In the genomic region with DNA sequence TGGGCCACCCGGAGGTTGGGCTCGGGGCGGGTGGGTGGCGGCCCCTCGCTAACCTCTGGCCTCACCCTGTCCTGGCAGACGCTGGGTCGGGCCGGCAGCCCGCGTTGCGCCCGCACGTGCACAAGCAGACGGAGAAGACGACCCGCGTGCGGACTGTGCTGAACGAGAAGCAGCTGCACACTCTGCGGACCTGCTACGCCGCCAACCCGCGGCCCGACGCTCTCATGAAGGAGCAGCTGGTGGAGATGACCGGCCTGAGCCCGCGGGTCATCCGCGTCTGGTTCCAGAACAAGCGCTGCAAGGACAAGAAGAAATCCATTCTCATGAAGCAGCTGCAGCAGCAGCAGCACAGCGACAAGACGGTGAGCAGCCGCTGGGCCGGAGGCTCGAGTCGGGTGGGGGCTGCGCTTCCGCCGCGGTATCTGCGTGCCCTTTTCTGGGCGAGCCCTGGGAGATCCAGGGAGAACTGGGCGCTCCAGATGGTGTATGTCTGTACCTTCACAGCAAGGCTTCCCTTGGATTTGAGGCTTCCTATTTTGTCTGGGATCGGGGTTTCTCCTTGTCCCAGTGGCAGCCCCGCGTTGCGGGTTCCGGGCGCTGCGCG, we compare ENCODE assay signal across 9 cellular contexts.
DNase-seq lines count a peak whose midpoint lies in the region; ATAC-seq, FAIRE-seq and TF ChIP-seq lines count a peak whose summit lies in the region.
"Had no signal": no experiment of that assay in that cellular context is flagged by ENCODE, and none has a peak within 500 bp of the region (broad histone marks: within the 10 kb centered on the region; RNA-seq: fewer than 3 reads in every experiment).

No MANE protein-coding gene starts in this region.

- no peaks in the 10 kb centered on the region for H3K36me3 ChIP-seq in NT2/D1 (ENCODE audit: insufficient read depth, insufficient read length, low read length)
- H3K36me3 ChIP-seq: left lung had no signal

- H3K4me3 Mint-ChIP-seq in effector memory CD8-positive, alpha-beta T cell, result peak overlapping the region; percentile 90 to 94
- peak overlapping the region; percentile 80 to 84 (median 80) for H3K4me3 Mint-ChIP-seq in nephron

- peaks cover 8% of the 10 kb centered on the region; the same call in 1 of the 2 replicates for H3K9me3 ChIP-seq in NT2/D1 (ENCODE audit: insufficient read depth, low read length)
- H3K9me3 ChIP-seq: left lung had no signal

- H3K4me1 Mint-ChIP-seq in effector memory CD8-positive, alpha-beta T cell (ENCODE audit: low read depth in 2 of 2), result peaks cover 51 to 53% of the 10 kb centered on the region in 2 donors
- peaks cover 46% of the 10 kb centered on the region for H3K4me1 Mint-ChIP-seq in nephron

- TF ChIP-seq CTCF in nephron (IDR thresholded peaks at IDR 0.05; ENCODE audit: unreplicated experiment in 3 of 3), result no peak

- peaks cover 100% of the 10 kb centered on the region for H3K27me3 ChIP-seq in NT2/D1 (ENCODE audit: insufficient read depth, insufficient read length)

- no peaks in the 10 kb centered on the region for H3K9me3 Mint-ChIP-seq in effector memory CD8-positive, alpha-beta T cell
- H3K9me3 Mint-ChIP-seq in nephron, result peaks cover 2% of the 10 kb centered on the region

- H3K4me1 ChIP-seq in NT2/D1 (ENCODE audit: insufficient read depth, insufficient read length), result peaks cover 21% of the 10 kb centered on the region

- H3K27ac Mint-ChIP-seq in effector memory CD8-positive, alpha-beta T cell, result peak overlapping the region in 1 of 2 donors; percentile 71
- no peak overlapping the region for H3K27ac Mint-ChIP-seq in nephron

- peak; percentile 23 for ATAC-seq in effector memory CD8-positive, alpha-beta T cell (replicated peaks)
- no peak for ATAC-seq in HG02885 (IDR thresholded peaks at IDR 0.05; ENCODE audit: poor library complexity, unreplicated experiment)

- peak overlapping the region; percentile 58 for H3K9ac ChIP-seq in NT2/D1 (ENCODE audit: insufficient read length, low read depth)

- DNase-seq in NT2/D1 (ENCODE audit: low read depth, low spot score) (no peak), anterior cingulate cortex (lab: John Stamatoyannopoulos, UW) (no peak), HTR-8/SVneo (ENCODE audit: insufficient read length, low spot score) (no peak)
- DNase-seq in effector memory CD8-positive, alpha-beta T cell, result peak in 1 of 3 experiments; percentile 26
- DNase-seq in stimulated activated naive CD4-positive, alpha-beta T cell treated with Interleukin-2 at 50 U/mL for 16 hours (lab: John Stamatoyannopoulos, UW), result no peak

- peak overlapping the region; percentile 58; the same call in 1 of the 2 replicates for H3K4me3 ChIP-seq in GM08714 (ENCODE audit: low read length)
- H3K4me3 ChIP-seq in NT2/D1 (ENCODE audit: insufficient read length, low read depth), result peak overlapping the region; percentile 42

- H3K36me3 Mint-ChIP-seq in effector memory CD8-positive, alpha-beta T cell (ENCODE audit: insufficient read depth), result peaks cover 27% of the 10 kb centered on the region
- no peaks in the 10 kb centered on the region for H3K36me3 Mint-ChIP-seq in nephron (ENCODE audit: low read depth)

- FAIRE-seq in HTR-8/SVneo (lab: Jason Lieb, UNC), result no peak

- peaks cover 82 to 94% of the 10 kb centered on the region in 2 donors for H3K27me3 Mint-ChIP-seq in effector memory CD8-positive, alpha-beta T cell
- H3K27me3 Mint-ChIP-seq in nephron (ENCODE audit: low read depth), result peaks cover 93% of the 10 kb centered on the region
